Comparison of ENCODE assay signal across 1 cellular context in the genomic region with DNA sequence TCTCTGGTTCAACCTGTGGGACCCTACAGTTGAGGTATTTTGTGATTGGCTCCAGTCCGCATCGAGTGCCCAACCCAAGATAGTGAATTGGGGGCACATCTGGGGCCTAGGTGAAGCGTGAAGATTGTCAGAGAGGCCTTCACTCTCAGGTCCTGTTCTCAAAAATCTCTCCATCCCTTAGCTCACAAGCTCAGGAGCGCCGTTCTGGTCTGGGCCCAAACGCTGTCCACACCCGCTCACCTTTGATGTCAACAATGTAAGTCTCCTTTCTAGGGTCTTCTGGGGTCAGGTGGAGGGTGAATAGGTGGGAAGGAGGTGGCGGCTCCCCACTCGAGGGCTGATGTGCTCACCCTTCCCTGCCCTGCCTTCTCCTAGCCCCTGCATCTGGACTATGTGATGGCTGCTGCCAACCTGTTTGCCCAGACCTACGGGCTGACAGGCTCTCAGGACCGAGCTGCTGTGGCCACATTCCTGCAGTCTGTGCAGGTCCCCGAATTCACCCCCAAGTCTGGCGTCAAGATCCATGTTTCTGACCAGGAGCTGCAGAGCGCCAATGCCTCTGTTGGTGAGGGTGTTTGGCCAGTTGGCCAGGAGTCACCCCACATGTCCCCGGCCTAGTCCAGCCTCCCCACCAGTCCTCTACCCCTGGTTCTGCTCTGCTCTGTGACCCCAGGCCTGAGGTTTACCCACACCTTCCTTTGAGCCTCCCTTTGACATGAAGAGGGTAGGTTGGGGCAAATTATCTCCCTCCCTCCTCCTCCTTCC.
TF ChIP-seq lines count a peak whose summit lies in the region.

No MANE protein-coding gene starts in this region.

TF ChIP-seq in SK-N-SH, 30 proteins besides CTCF, POLR2A, EP300 and RAD21:
- TF ChIP-seq, protein P1, sequence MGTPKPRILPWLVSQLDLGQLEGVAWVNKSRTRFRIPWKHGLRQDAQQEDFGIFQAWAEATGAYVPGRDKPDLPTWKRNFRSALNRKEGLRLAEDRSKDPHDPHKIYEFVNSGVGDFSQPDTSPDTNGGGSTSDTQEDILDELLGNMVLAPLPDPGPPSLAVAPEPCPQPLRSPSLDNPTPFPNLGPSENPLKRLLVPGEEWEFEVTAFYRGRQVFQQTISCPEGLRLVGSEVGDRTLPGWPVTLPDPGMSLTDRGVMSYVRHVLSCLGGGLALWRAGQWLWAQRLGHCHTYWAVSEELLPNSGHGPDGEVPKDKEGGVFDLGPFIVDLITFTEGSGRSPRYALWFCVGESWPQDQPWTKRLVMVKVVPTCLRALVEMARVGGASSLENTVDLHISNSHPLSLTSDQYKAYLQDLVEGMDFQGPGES (IDR thresholded peaks at IDR 0.05; ENCODE audit: low read depth, low read length): no peak
- TF ChIP-seq, protein P2, sequence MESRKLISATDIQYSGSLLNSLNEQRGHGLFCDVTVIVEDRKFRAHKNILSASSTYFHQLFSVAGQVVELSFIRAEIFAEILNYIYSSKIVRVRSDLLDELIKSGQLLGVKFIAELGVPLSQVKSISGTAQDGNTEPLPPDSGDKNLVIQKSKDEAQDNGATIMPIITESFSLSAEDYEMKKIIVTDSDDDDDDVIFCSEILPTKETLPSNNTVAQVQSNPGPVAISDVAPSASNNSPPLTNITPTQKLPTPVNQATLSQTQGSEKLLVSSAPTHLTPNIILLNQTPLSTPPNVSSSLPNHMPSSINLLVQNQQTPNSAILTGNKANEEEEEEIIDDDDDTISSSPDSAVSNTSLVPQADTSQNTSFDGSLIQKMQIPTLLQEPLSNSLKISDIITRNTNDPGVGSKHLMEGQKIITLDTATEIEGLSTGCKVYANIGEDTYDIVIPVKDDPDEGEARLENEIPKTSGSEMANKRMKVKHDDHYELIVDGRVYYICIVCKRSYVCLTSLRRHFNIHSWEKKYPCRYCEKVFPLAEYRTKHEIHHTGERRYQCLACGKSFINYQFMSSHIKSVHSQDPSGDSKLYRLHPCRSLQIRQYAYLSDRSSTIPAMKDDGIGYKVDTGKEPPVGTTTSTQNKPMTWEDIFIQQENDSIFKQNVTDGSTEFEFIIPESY (IDR thresholded peaks at IDR 0.05; ENCODE audit: borderline replicate concordance, low read depth): no peak
- TF ChIP-seq CHD2 (IDR thresholded peaks at IDR 0.05; ENCODE audit: low read length, partially characterized antibody) (no peak), RXRA (IDR thresholded peaks at IDR 0.05; ENCODE audit: borderline replicate concordance, low read depth) (no peak), NRF1 (IDR thresholded peaks at IDR 0.05; ENCODE audit: low read depth, low read length) (no peak)
- TF ChIP-seq, protein P3, sequence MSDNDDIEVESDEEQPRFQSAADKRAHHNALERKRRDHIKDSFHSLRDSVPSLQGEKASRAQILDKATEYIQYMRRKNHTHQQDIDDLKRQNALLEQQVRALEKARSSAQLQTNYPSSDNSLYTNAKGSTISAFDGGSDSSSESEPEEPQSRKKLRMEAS (IDR thresholded peaks at IDR 0.05; ENCODE audit: low read depth): no peak
- TF ChIP-seq, protein P4, sequence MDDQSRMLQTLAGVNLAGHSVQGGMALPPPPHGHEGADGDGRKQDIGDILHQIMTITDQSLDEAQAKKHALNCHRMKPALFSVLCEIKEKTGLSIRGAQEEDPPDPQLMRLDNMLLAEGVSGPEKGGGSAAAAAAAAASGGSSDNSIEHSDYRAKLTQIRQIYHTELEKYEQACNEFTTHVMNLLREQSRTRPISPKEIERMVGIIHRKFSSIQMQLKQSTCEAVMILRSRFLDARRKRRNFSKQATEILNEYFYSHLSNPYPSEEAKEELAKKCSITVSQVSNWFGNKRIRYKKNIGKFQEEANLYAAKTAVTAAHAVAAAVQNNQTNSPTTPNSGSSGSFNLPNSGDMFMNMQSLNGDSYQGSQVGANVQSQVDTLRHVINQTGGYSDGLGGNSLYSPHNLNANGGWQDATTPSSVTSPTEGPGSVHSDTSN (IDR thresholded peaks at IDR 0.05): no peak
- TF ChIP-seq, protein P5, sequence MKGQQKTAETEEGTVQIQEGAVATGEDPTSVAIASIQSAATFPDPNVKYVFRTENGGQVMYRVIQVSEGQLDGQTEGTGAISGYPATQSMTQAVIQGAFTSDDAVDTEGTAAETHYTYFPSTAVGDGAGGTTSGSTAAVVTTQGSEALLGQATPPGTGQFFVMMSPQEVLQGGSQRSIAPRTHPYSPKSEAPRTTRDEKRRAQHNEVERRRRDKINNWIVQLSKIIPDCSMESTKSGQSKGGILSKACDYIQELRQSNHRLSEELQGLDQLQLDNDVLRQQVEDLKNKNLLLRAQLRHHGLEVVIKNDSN (IDR thresholded peaks at IDR 0.05; ENCODE audit: borderline replicate concordance, low read depth): no peak
